Comparison of ENCODE assay signal across 11 cellular contexts in the genomic region with DNA sequence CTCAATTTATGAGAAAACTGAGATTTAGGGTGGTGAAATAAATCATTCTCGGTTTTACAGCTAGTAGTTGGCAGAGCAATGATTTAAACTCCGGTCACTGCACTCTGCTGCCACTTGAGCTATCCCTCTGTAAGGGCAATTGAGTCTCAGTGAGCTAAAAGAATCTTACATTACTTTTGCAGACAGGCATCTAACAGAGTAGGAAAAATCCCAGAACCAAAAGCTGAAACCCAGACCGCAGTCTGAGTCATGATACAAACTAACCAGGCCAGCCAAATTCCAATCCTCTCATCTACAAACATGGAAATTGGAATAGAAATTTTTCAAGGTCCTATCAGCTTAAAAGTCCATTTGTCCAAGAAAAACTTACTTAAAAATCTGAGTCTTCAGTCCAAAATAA.
DNase-seq lines count a peak whose midpoint lies in the region; ATAC-seq, FAIRE-seq and TF ChIP-seq lines count a peak whose summit lies in the region.
"Had no signal": no experiment of that assay in that cellular context is flagged by ENCODE, and none has a peak within 500 bp of the region (broad histone marks: within the 10 kb centered on the region; RNA-seq: fewer than 3 reads in every experiment).

No MANE protein-coding gene starts in this region.

- no peaks in the 10 kb centered on the region for H3K9me3 Mint-ChIP-seq in MCF 10A (ENCODE audit: unreplicated experiment)
- H3K9me3 Mint-ChIP-seq in activated naive CD4-positive, alpha-beta T cell treated with anti-CD3 and anti-CD28 coated beads for 36 hours = no peaks in the 10 kb centered on the region

- CTCF ChIA-PET in MCF 10A (lab: Yijun Ruan, JAX) = interaction anchor here (1.0 to 1.2 kb wide), 2 partner anchors 16 to 72 kb away, joined by 3 read pairs; no protein-coding TSS in a partner anchor
- CTCF ChIA-PET in activated naive CD4-positive, alpha-beta T cell treated with anti-CD3 and anti-CD28 coated beads for 36 hours (lab: Charles Lee) = no interaction called here

- no peaks in the 10 kb centered on the region for H3K36me3 Mint-ChIP-seq in MCF 10A (ENCODE audit: insufficient read depth, unreplicated experiment)
- H3K36me3 Mint-ChIP-seq in activated naive CD4-positive, alpha-beta T cell treated with anti-CD3 and anti-CD28 coated beads for 36 hours (ENCODE audit: low read depth) = no peaks in the 10 kb centered on the region

- TF ChIP-seq CTCF in MCF 10A (IDR thresholded peaks at IDR 0.05; ENCODE audit: unreplicated experiment) (no peak), kidney epithelial cell (IDR thresholded peaks at IDR 0.05; ENCODE audit: insufficient read depth, low read length, poor library complexity, severe bottlenecking) (no peak)

- peaks cover 59% of the 10 kb centered on the region for H3K4me1 Mint-ChIP-seq in MCF 10A (ENCODE audit: insufficient read depth, unreplicated experiment)
- H3K4me1 Mint-ChIP-seq in activated naive CD4-positive, alpha-beta T cell treated with anti-CD3 and anti-CD28 coated beads for 36 hours (ENCODE audit: low read depth) = no peaks in the 10 kb centered on the region

- peak; percentile 48 for DNase-seq in H54 (ENCODE audit: insufficient read length, low spot score)
- DNase-seq in MCF 10A (ENCODE audit: unreplicated experiment) = peak; percentile 91
- DNase-seq in kidney epithelial cell (ENCODE audit: low read depth) = peak; percentile 60
- peak; percentile 45 for DNase-seq in superior temporal gyrus (ENCODE audit: extremely low spot score)
- no peak for DNase-seq in activated naive CD4-positive, alpha-beta T cell treated with anti-CD3 and anti-CD28 coated beads for 36 hours
- no peak for DNase-seq in GDM1 (lab: John Stamatoyannopoulos, UW)
- no peak for DNase-seq in SW480 (ENCODE audit: low spot score)
- DNase-seq: activated naive CD4-positive, alpha-beta T cell had no signal

- H3K36me3 ChIP-seq in kidney epithelial cell (ENCODE audit: control insufficient read depth, insufficient read depth, low read length) = no peaks in the 10 kb centered on the region

- peak overlapping the region; percentile 83 for H3K27ac Mint-ChIP-seq in MCF 10A (ENCODE audit: low read depth, unreplicated experiment)
- H3K27ac Mint-ChIP-seq in activated naive CD4-positive, alpha-beta T cell treated with anti-CD3 and anti-CD28 coated beads for 36 hours = no peak overlapping the region

- H3K27me3 Mint-ChIP-seq in MCF 10A (ENCODE audit: insufficient read depth, unreplicated experiment) = no peaks in the 10 kb centered on the region
- no peaks in the 10 kb centered on the region for H3K27me3 Mint-ChIP-seq in activated naive CD4-positive, alpha-beta T cell treated with anti-CD3 and anti-CD28 coated beads for 36 hours (ENCODE audit: low read depth)

- intact Hi-C loops in MCF 10A (cut with micrococcal nuclease) = loop anchor here (2.0 to 5.0 kb wide), 2 partner anchors 71 to 100 kb away; a partner anchor contains a TSS
- intact Hi-C loops in activated naive CD4-positive, alpha-beta T cell treated with anti-CD3 and anti-CD28 coated beads for 36 hours (cut with micrococcal nuclease) = no loop called here

- BruUV-seq in MCF 10A (replicated peaks; lab: Mats Ljungman, UMichigan) = no TSS peak

- no peak for TF ChIP-seq POLR2A in H54 (IDR thresholded peaks at IDR 0.05; ENCODE audit: low read depth, low read length)

- ATAC-seq in GM21825 (IDR thresholded peaks at IDR 0.05; ENCODE audit: unreplicated experiment) = no peak
- ATAC-seq: HCT116, K562 had no signal

- H3K4me3 Mint-ChIP-seq in MCF 10A (ENCODE audit: unreplicated experiment) = peak overlapping the region; percentile 47
- H3K4me3 Mint-ChIP-seq in activated naive CD4-positive, alpha-beta T cell treated with anti-CD3 and anti-CD28 coated beads for 36 hours = no peak overlapping the region

- POLR2A ChIA-PET in MCF 10A (lab: Yijun Ruan, JAX) = interaction anchor here (0.6 to 2.3 kb wide), 9 partner anchors 9 to 289 kb away, joined by 3 to 11 read pairs (median 3); a partner anchor contains a TSS

- no peaks in the 10 kb centered on the region for H3K27me3 ChIP-seq in kidney epithelial cell (ENCODE audit: control insufficient read depth, insufficient read depth, low read length)

- H3K4me3 ChIP-seq in kidney epithelial cell (ENCODE audit: low read depth, low read length) = no peak overlapping the region
- H3K4me3 ChIP-seq: K562 had no signal

- peak; percentile 96 for FAIRE-seq in H54 (lab: Jason Lieb, UNC)
- FAIRE-seq: K562 had no signal

Comparison
In these comparisons a context has a peak if more than half of its experiments do, and no peak if none do; other contexts are left out.
1. DNase-seq: peak in H54 (single experiment), MCF 10A (single experiment), kidney epithelial cell (single experiment) and superior temporal gyrus (single experiment); none in activated naive CD4-positive, alpha-beta T cell treated with anti-CD3 and anti-CD28 coated beads for 36 hours (single experiment), GDM1 (single experiment) and SW480 (single experiment).